35 cellular contexts compared by ENCODE assay signal in genomic region chr18:9788860-9789259, GRCh38.
A peak's percentile ranks its signal among the peaks of the same experiment; 100 is the strongest.
DNase-seq lines count a peak whose midpoint lies in the region; ATAC-seq, FAIRE-seq and TF ChIP-seq lines count a peak whose summit lies in the region.
"Had no signal": no experiment of that assay in that cellular context is flagged by ENCODE, and none has a peak within 500 bp of the region (broad histone marks: within the 10 kb centered on the region; RNA-seq: fewer than 3 reads in every experiment).

No MANE protein-coding gene starts in this region.

- no peak overlapping the region for H3K4me3 ChIP-seq in SK-N-SH (ENCODE audit: low read depth in 2 of 2, low read length in 1 of 2)
- no peak overlapping the region for H3K4me3 ChIP-seq in HEK293 (ENCODE audit: low read depth, low read length)
- no peak overlapping the region for H3K4me3 ChIP-seq in K562
- no peak overlapping the region for H3K4me3 ChIP-seq in neutrophil (ENCODE audit: low read depth in 1 of 2, low read length in 1 of 2)
- no peak overlapping the region for H3K4me3 ChIP-seq in mucosa of descending colon
- H3K4me3 ChIP-seq: A549; BLaER1; BLaER1 treated with 17β-estradiol and CSF1 and Interleukin-3, amounts not matched to agents 10 nM and 100 nM had no signal

- TF ChIP-seq EP300 in SK-N-SH (IDR thresholded peaks at IDR 0.05; ENCODE audit: borderline replicate concordance in 1 of 2, low read depth in 1 of 2, low read length in 1 of 2) (no peak), K562 (IDR thresholded peaks at IDR 0.05; ENCODE audit: low read length) (no peak)

- H3K36me3 ChIP-seq in SK-N-SH (replicated peaks in 1 of 2; ENCODE audit: control insufficient read depth in 1 of 2, insufficient read depth in 2 of 2, low read length in 1 of 2) (peaks cover 0 to under 1% of the 10 kb centered on the region in 2 experiments), HEK293 (ENCODE audit: control insufficient read depth in 2 of 2, insufficient read depth in 1 of 2, low read length in 2 of 2) (peaks cover 3 to 7% of the 10 kb centered on the region in 2 experiments; a peak in 2 of 3 replicates), K562 (ENCODE audit: control insufficient read depth, insufficient read depth, low read length) (peaks cover 29% of the 10 kb centered on the region; the same call in 2 of the 3 replicates), neutrophil (peaks cover 8% of the 10 kb centered on the region), mucosa of descending colon (ENCODE audit: low read depth) (no peaks in the 10 kb centered on the region)
- H3K36me3 ChIP-seq: BE2C, BLaER1 had no signal

- 0 out of 4 replicates have a peak, but pooled peaks cover 0 to 4% of the 10 kb centered on the region in 2 experiments for H3K4me1 ChIP-seq in SK-N-SH (ENCODE audit: control insufficient read depth in 1 of 2, insufficient read depth in 2 of 2, low read depth in 1 of 2, low read length in 1 of 2)
- no peaks in the 10 kb centered on the region for H3K4me1 ChIP-seq in HEK293 (ENCODE audit: control insufficient read depth, insufficient read depth, low read length)
- H3K4me1 ChIP-seq in K562 (replicated peaks in 1 of 2; ENCODE audit: control insufficient read depth in 2 of 2, insufficient read depth in 2 of 2, low read length in 2 of 2) = peaks cover 0 to 8% of the 10 kb centered on the region in 2 experiments; a peak in 2 of 5 replicates
- H3K4me1 ChIP-seq in neutrophil (ENCODE audit: control insufficient read depth in 1 of 2, insufficient read depth in 1 of 2, low read depth in 1 of 2, low read length in 1 of 2) = peaks cover 25 to 27% of the 10 kb centered on the region in 2 experiments
- H3K4me1 ChIP-seq in mucosa of descending colon (ENCODE audit: low read depth) = no peaks in the 10 kb centered on the region
- H3K4me1 ChIP-seq: BE2C, BLaER1, Caco-2 had no signal

- no peak for TF ChIP-seq POLR2A in K562 (conservative IDR thresholded peaks at IDR 0.05)

- no peak for FAIRE-seq in K562 (lab: Jason Lieb, UNC)
- FAIRE-seq: A204.1, A549, D721Med had no signal

- peaks cover 25% of the 10 kb centered on the region for H3F3A ChIP-seq in SK-N-SH (replicated peaks; ENCODE audit: insufficient read depth)

- intact Hi-C loops in K562 (cut with micrococcal nuclease) (no loop called here), mucosa of descending colon (cut with DNase I, micrococcal nuclease) (no loop called here)

- POLR2A ChIA-PET in SK-N-SH (lab: Yijun Ruan, JAX) = no interaction called here
- POLR2A ChIA-PET in HEK293 (lab: Yijun Ruan, JAX) = no interaction called here
- POLR2A ChIA-PET in K562 (lab: Yijun Ruan, JAX) = interaction anchor here (0.6 to 1.0 kb wide), 4 partner anchors 10 to 539 kb away, joined by 3 read pairs; no protein-coding TSS in a partner anchor

- H4K20me1 ChIP-seq in SK-N-SH (ENCODE audit: insufficient read depth) = no peaks in the 10 kb centered on the region
- H4K20me1 ChIP-seq in K562 (replicated peaks; ENCODE audit: control insufficient read depth, insufficient read depth, low read length) = no peaks in the 10 kb centered on the region
- H4K20me1 ChIP-seq: BLaER1; BLaER1 treated with 17β-estradiol and CSF1 and Interleukin-3, amounts not matched to agents 10 nM and 100 nM had no signal

- H3K27ac ChIP-seq in SK-N-SH (ENCODE audit: low read depth in 2 of 2, low read length in 1 of 2) (peak overlapping the region in 1 of 2 experiments; percentile 69; a peak in 1 of 4 replicates), HEK293 (ENCODE audit: extremely low read depth, low read depth, low read length) (no peak overlapping the region), K562 (ENCODE audit: extremely low read depth, low read depth, low read length) (no peak overlapping the region), neutrophil (peak overlapping the region; percentile 89)
- H3K27ac ChIP-seq: 22Rv1; A549; BLaER1; BLaER1 treated with 17β-estradiol and CSF1 and Interleukin-3, amounts not matched to agents 10 nM and 100 nM; C4-2B had no signal

- no TSS peak for BruUV-seq in K562 (replicated peaks; lab: Mats Ljungman, UMichigan)

- H3K9me1 ChIP-seq in K562 (ENCODE audit: control insufficient read depth, insufficient read depth, low read length) = no peaks in the 10 kb centered on the region

- no peaks in the 10 kb centered on the region for H3K27me3 ChIP-seq in SK-N-SH (ENCODE audit: insufficient read depth)
- H3K27me3 ChIP-seq in K562 (ENCODE audit: control insufficient read depth in 2 of 2, insufficient read depth in 2 of 2, low read length in 2 of 2) = no peaks in the 10 kb centered on the region
- H3K27me3 ChIP-seq in neutrophil = no peaks in the 10 kb centered on the region
- H3K27me3 ChIP-seq: BE2C; BLaER1; BLaER1 treated with 17β-estradiol and CSF1 and Interleukin-3, amounts not matched to agents 10 nM and 100 nM had no signal

- no peak overlapping the region for H3K9ac ChIP-seq in SK-N-SH
- no peak overlapping the region for H3K9ac ChIP-seq in K562 (ENCODE audit: insufficient read depth in 1 of 2, low read depth in 2 of 2, low read length in 2 of 2)
- H3K9ac ChIP-seq: BLaER1; BLaER1 treated with 17β-estradiol and CSF1 and Interleukin-3, amounts not matched to agents 10 nM and 100 nM had no signal

- ATAC-seq in SK-N-SH treated with all-trans-retinoic acid at 6 μM for 48 hours = no peak
- no peak for ATAC-seq in K562
- no peak for ATAC-seq in mucosa of descending colon
- ATAC-seq: A549; CD8-positive, alpha-beta T cell had no signal

- no peak for TF ChIP-seq CTCF in SK-N-SH (IDR thresholded peaks at IDR 0.05)
- no peak for TF ChIP-seq CTCF in HEK293 (tag by site-specific recombination; IDR thresholded peaks at IDR 0.05)
- no peak for TF ChIP-seq CTCF in K562 (IDR thresholded peaks at IDR 0.05 in 2 of 3, conservative IDR thresholded peaks at IDR 0.05 in 1 of 3; ENCODE audit: insufficient read depth in 2 of 3, low read depth in 1 of 3, low read length in 3 of 3)
- TF ChIP-seq CTCF in neutrophil (IDR thresholded peaks at IDR 0.05) = no peak
- no peak for TF ChIP-seq CTCF in mucosa of descending colon (IDR thresholded peaks at IDR 0.05)

- no peak overlapping the region for H2AFZ ChIP-seq in SK-N-SH (ENCODE audit: low read depth)
- no peak overlapping the region for H2AFZ ChIP-seq in K562 (ENCODE audit: low read depth, low read length)

- TF ChIP-seq RAD21 in SK-N-SH (IDR thresholded peaks at IDR 0.05; ENCODE audit: low read length) = no peak
- no peak for TF ChIP-seq RAD21 in K562 (CRISPR knock-in tag; conservative IDR thresholded peaks at IDR 0.05 in 1 of 2, IDR thresholded peaks at IDR 0.05 in 1 of 2)

- CTCF ChIA-PET in SK-N-SH (lab: Yijun Ruan, JAX) = interaction anchor here (1.0 to 1.2 kb wide), 2 partner anchors 18 to 176 kb away, joined by 3 read pairs; no protein-coding TSS in a partner anchor
- CTCF ChIA-PET in HEK293 (lab: Yijun Ruan, JAX) = no interaction called here
- CTCF ChIA-PET in K562 (lab: Yijun Ruan, JAX; ENCODE audit: low intra/inter-chr PET ratio) = no interaction called here

- no peak for DNase-seq in SK-N-SH
- DNase-seq in K562 (ENCODE audit: extremely low read depth in 1 of 4, low spot score in 3 of 4) = no peak
- DNase-seq in activated effector memory CD4-positive, alpha-beta T cell treated with Interleukin-2 at 50 U/mL for 16 hours = no peak
- no peak for DNase-seq in mucosa of descending colon
- no peak for DNase-seq in SK-N-DZ (ENCODE audit: low spot score)
- DNase-seq: 8988T; ACHN; AML-193; BE2C; C1 segment of cervical spinal cord; Caco-2; Calu3; CD4-positive, alpha-beta memory T cell; CD4-positive, alpha-beta T cell; CD4-positive, CD25-positive, alpha-beta regulatory T cell; CD8-positive, alpha-beta memory T cell; CD8-positive, alpha-beta T cell; COR-L47; DMS 273 treated with DMSO at 0.1 percent for 48 hours; DMS153; DMS53; DMS79; DMS79 treated with DMSO at 0.1 percent for 48 hours; DND-41; EL had no signal

- H3K9me3 ChIP-seq in SK-N-SH (no peaks in the 10 kb centered on the region), HEK293 (ENCODE audit: control insufficient read depth, insufficient read depth, low read depth, low read length) (no peaks in the 10 kb centered on the region), K562 (replicated peaks; ENCODE audit: control insufficient read depth, insufficient read depth, low read depth, low read length) (no peaks in the 10 kb centered on the region), neutrophil (no peaks in the 10 kb centered on the region), mucosa of descending colon (no peaks in the 10 kb centered on the region)
- H3K9me3 ChIP-seq: A549, BE2C, BLaER1, Caco-2 had no signal

- no peak overlapping the region for H3K4me2 ChIP-seq in SK-N-SH
- H3K4me2 ChIP-seq in K562 (ENCODE audit: insufficient read depth, low read length) = no peak overlapping the region
- H3K4me2 ChIP-seq: A549; BLaER1; BLaER1 treated with 17β-estradiol and CSF1 and Interleukin-3, amounts not matched to agents 10 nM and 100 nM had no signal

- in situ Hi-C loops in K562 (cut with MboI) = no loop called here

- WGBS in SK-N-SH (ENCODE audit: low lambda C conversion rate) = 86% methylated on average over 2 of the region's 2 CpGs
- 72% methylated on average over 2 of the region's 2 CpGs for WGBS in K562 (ENCODE audit: insufficient coverage, low coverage, missing lambda C conversion rate)

- H3K79me2 ChIP-seq in SK-N-SH (ENCODE audit: insufficient read depth) = no peaks in the 10 kb centered on the region
- no peaks in the 10 kb centered on the region for H3K79me2 ChIP-seq in K562 (ENCODE audit: control insufficient read depth, insufficient read depth, low read length)

- no peaks in the 10 kb centered on the region for H3K9me2 ChIP-seq in SK-N-SH

TF ChIP-seq in SK-N-SH, 30 proteins besides CTCF, POLR2A, EP300 and RAD21 (continues in another document):
- no peak for TF ChIP-seq ELF1 (IDR thresholded peaks at IDR 0.05)
- TF ChIP-seq MAX (IDR thresholded peaks at IDR 0.05; ENCODE audit: low read depth) = no peak
- TF ChIP-seq RXRA (IDR thresholded peaks at IDR 0.05; ENCODE audit: borderline replicate concordance, low read depth) = no peak

TF ChIP-seq in HEK293, 187 proteins besides CTCF, POLR2A, EP300 and RAD21:
- TF ChIP-seq ZFP3 (tag by site-specific recombination; IDR thresholded peaks at IDR 0.05; ENCODE audit: low read depth) = no peak
- TF ChIP-seq ZNF146 (tag by site-specific recombination; IDR thresholded peaks at IDR 0.05) = peak; percentile 38; the same call in 1 of the 2 replicates
- no peak for TF ChIP-seq ZNF76 (tag by site-specific recombination; IDR thresholded peaks at IDR 0.05; ENCODE audit: borderline replicate concordance, low read depth)
TF ChIP-seq in HEK293: peak in this region for 1.

TF ChIP-seq in K562, 482 proteins besides CTCF, POLR2A, EP300 and RAD21 (continues in another document):
- TF ChIP-seq FOSL1 (tag; conservative IDR thresholded peaks at IDR 0.05) (no peak), ZBTB2 (IDR thresholded peaks at IDR 0.05) (no peak)
